In genomic region chr6:49556429-49556837, GRCh38 we compare ENCODE assay signal across 1 cellular context.
TF ChIP-seq lines count a peak whose summit lies in the region.

No MANE protein-coding gene starts in this region.

TF ChIP-seq in K562, 482 proteins besides CTCF, POLR2A, EP300 and RAD21 (continued from another document and continues in another):
- TF ChIP-seq CTCFL (IDR thresholded peaks at IDR 0.05; ENCODE audit: borderline replicate concordance, insufficient read depth, low read depth, low read length, poor library complexity, severe bottlenecking) (no peak), NFE2L1 (tag; IDR thresholded peaks at IDR 0.05; ENCODE audit: borderline replicate concordance, low read depth) (no peak), ZNF175 (CRISPR knock-in tag; IDR thresholded peaks at IDR 0.05; ENCODE audit: low read depth) (no peak), ZNF830 (CRISPR knock-in tag; IDR thresholded peaks at IDR 0.05) (no peak), ZNF764 (CRISPR knock-in tag; IDR thresholded peaks at IDR 0.05; ENCODE audit: low read depth) (no peak), ZNF280B (CRISPR knock-in tag; IDR thresholded peaks at IDR 0.05) (no peak), TRIM28 (IDR thresholded peaks at IDR 0.05) (no peak), GTF3C2 (IDR thresholded peaks at IDR 0.05; ENCODE audit: borderline replicate concordance, extremely low read depth, insufficient read length) (no peak), CBX2 (IDR thresholded peaks at IDR 0.05; ENCODE audit: insufficient read depth, low read length, poor library complexity, severe bottlenecking) (no peak), CREM (IDR thresholded peaks at IDR 0.05; ENCODE audit: low read depth) (peak; percentile 57), ZNF75A (CRISPR knock-in tag; IDR thresholded peaks at IDR 0.05) (no peak), ZHX1 (conservative IDR thresholded peaks at IDR 0.05; ENCODE audit: low read length) (no peak), MED1 (CRISPR knock-in tag; IDR thresholded peaks at IDR 0.05; ENCODE audit: borderline replicate concordance) (no peak), FOXJ2 (tag; IDR thresholded peaks at IDR 0.05) (peak; percentile 69; the same call in 1 of the 2 replicates), RAD51 (IDR thresholded peaks at IDR 0.05; ENCODE audit: borderline replicate concordance, low read depth) (no peak), ZBTB2 (IDR thresholded peaks at IDR 0.05) (no peak), IRF9 (tag; IDR thresholded peaks at IDR 0.05) (peak; percentile 92), NR2F6 (CRISPR knock-in tag; IDR thresholded peaks at IDR 0.05) (no peak), EHMT2 (IDR thresholded peaks at IDR 0.05) (no peak), THRAP3 (IDR thresholded peaks at IDR 0.05; ENCODE audit: borderline replicate concordance) (no peak), SMARCE1 (IDR thresholded peaks at IDR 0.05) (peak; percentile 91), MAFF (IDR thresholded peaks at IDR 0.05; ENCODE audit: low read length) (0 out of 2 replicates have a peak, but pooled peaks have one; percentile 42), FOXO4 (CRISPR knock-in tag; IDR thresholded peaks at IDR 0.05) (no peak), XRCC4 (IDR thresholded peaks at IDR 0.05; ENCODE audit: extremely low read depth, insufficient read depth, insufficient read length) (no peak), SLC30A9 (CRISPR knock-in tag; IDR thresholded peaks at IDR 0.05) (no peak), AFF4 (CRISPR knock-in tag; IDR thresholded peaks at IDR 0.05) (no peak), SRSF9 (IDR thresholded peaks at IDR 0.05; ENCODE audit: borderline replicate concordance, low read depth, low read length) (no peak), BRD4 (IDR thresholded peaks at IDR 0.05) (no peak), ATF7 (IDR thresholded peaks at IDR 0.05) (peak; percentile 76; the same call in 1 of the 2 replicates), XRCC3 (IDR thresholded peaks at IDR 0.05) (no peak), SMARCA4 (IDR thresholded peaks at IDR 0.05) (peak; percentile 96), PHF21A (IDR thresholded peaks at IDR 0.05; ENCODE audit: borderline replicate concordance, low read depth) (no peak), ATF3 (IDR thresholded peaks at IDR 0.05) (peak; percentile 97), ATF3 (CRISPR knock-in tag; conservative IDR thresholded peaks at IDR 0.05) (peak; percentile 47; the same call in 1 of the 2 replicates), JUN (IDR thresholded peaks at IDR 0.05; ENCODE audit: borderline replicate concordance, low read depth, low read length) (peak; percentile 97), JUN (CRISPR knock-in tag; IDR thresholded peaks at IDR 0.05; ENCODE audit: borderline replicate concordance) (no peak), ZFP30 (CRISPR knock-in tag; IDR thresholded peaks at IDR 0.05; ENCODE audit: borderline replicate concordance) (no peak), CREB5 (CRISPR knock-in tag; IDR thresholded peaks at IDR 0.05) (no peak), C11orf30 (IDR thresholded peaks at IDR 0.05; ENCODE audit: low read depth) (peak; percentile 63; the same call in 1 of the 2 replicates), TRIM24 (IDR thresholded peaks at IDR 0.05) (peak; percentile 89 to 94), ATF1 (CRISPR knock-in tag; IDR thresholded peaks at IDR 0.05) (no peak), ATF1 (tag; IDR thresholded peaks at IDR 0.05) (peak; percentile 25; the same call in 1 of the 2 replicates), KLF10 (CRISPR knock-in tag; IDR thresholded peaks at IDR 0.05) (no peak)
